Comparison of ENCODE assay signal across 8 cellular contexts in genomic region chr14:100547633-100548294, GRCh38. TPM values are rescaled to one million over a fixed set of nuclear protein-coding genes. Genes with fewer than 3 reads are reported as not detected.
A peak's percentile ranks its signal among the peaks of the same experiment; 100 is the strongest.
DNase-seq lines count a peak whose midpoint lies in the region; ATAC-seq and TF ChIP-seq lines count a peak whose summit lies in the region.

No MANE protein-coding gene starts in this region.

- TF ChIP-seq CTCF in HL-60 (IDR thresholded peaks at IDR 0.05; ENCODE audit: insufficient read depth, low read length) (no peak), choroid plexus epithelial cell (conservative IDR thresholded peaks at IDR 0.05; ENCODE audit: low read depth, low read length) (no peak), osteoblast (IDR thresholded peaks at IDR 0.05; ENCODE audit: extremely low read depth, low read depth, low read length) (no peak)

- H4K20me1 ChIP-seq in osteoblast (ENCODE audit: insufficient read depth, low read length): no peaks in the 10 kb centered on the region

- peak; percentile 73 for DNase-seq in A172 (ENCODE audit: low spot score)
- DNase-seq in HL-60 (ENCODE audit: low read depth in 1 of 2, low spot score in 1 of 2): peak; percentile 92
- peak; percentile 29 to 53 for DNase-seq in SJCRH30
- DNase-seq in choroid plexus epithelial cell (ENCODE audit: low read depth): peak; percentile 71
- peak; percentile 97 for DNase-seq in osteoblast (ENCODE audit: insufficient read length, low spot score, missing footprints)

- H3K4me3 ChIP-seq in HL-60 (replicated peaks; ENCODE audit: insufficient read depth, low read length): peak overlapping the region; percentile 12
- no peak overlapping the region for H3K4me3 ChIP-seq in SJCRH30
- no peak overlapping the region for H3K4me3 ChIP-seq in choroid plexus epithelial cell (ENCODE audit: low read depth, low read length)
- H3K4me3 ChIP-seq in osteoblast (ENCODE audit: insufficient read depth, low read length): no peak overlapping the region

- H3K27me3 ChIP-seq in HL-60 (ENCODE audit: insufficient read depth, poor library complexity, severe bottlenecking): no peaks in the 10 kb centered on the region
- peaks cover 11% of the 10 kb centered on the region; the same call in 1 of the 2 replicates for H3K27me3 ChIP-seq in SJCRH30
- no peaks in the 10 kb centered on the region for H3K27me3 ChIP-seq in osteoblast (ENCODE audit: insufficient read depth, low read length)

- H3K79me2 ChIP-seq in osteoblast (ENCODE audit: insufficient read depth, low read length): no peaks in the 10 kb centered on the region

- H3K4me1 ChIP-seq in SJCRH30 (no peaks in the 10 kb centered on the region), osteoblast (ENCODE audit: insufficient read depth, low read length) (peaks cover 3% of the 10 kb centered on the region)

- no peak for ATAC-seq in HG03354 (IDR thresholded peaks at IDR 0.05; ENCODE audit: poor library complexity, severe bottlenecking, unreplicated experiment)
- ATAC-seq in GM21526 (IDR thresholded peaks at IDR 0.05; ENCODE audit: low FRiP score, unreplicated experiment): no peak
- ATAC-seq in HG03095 (IDR thresholded peaks at IDR 0.05; ENCODE audit: unreplicated experiment): no peak

- H3K36me3 ChIP-seq in SJCRH30 (no peaks in the 10 kb centered on the region), osteoblast (ENCODE audit: insufficient read depth, low read length) (no peaks in the 10 kb centered on the region)

- peak overlapping the region; percentile 78 for H3K27ac ChIP-seq in HL-60 (replicated peaks)
- H3K27ac ChIP-seq in SJCRH30: no peak overlapping the region
- H3K27ac ChIP-seq in osteoblast (ENCODE audit: low read depth, low read length): no peak overlapping the region

- H3K4me2 ChIP-seq in osteoblast (ENCODE audit: insufficient read depth, low read length): peak overlapping the region; percentile 7

- H3K9me3 ChIP-seq in SJCRH30 (replicated peaks) (no peaks in the 10 kb centered on the region), osteoblast (ENCODE audit: low read depth, low read length) (no peaks in the 10 kb centered on the region)

- no peak overlapping the region for H2AFZ ChIP-seq in osteoblast (ENCODE audit: low read length)

RNA-seq across cellular contexts. Expression of gene BEGAIN, which starts 39.5 kb away (rescaled TPM):
- total RNA-seq in A172 (2014; rRNA removed; shearing (Covaris generic)): 1.3 and 1.5 TPM in 2 replicates
- total RNA-seq in SJCRH30 (2014; rRNA removed; shearing (Covaris generic)): 0.85 and 0.89 TPM in 2 replicates
- 1.1 TPM in 1 of 2 replicates, not detected in the other for total RNA-seq in osteoblast

Comparison
In these comparisons a context has a peak if more than half of its experiments do, and no peak if none do; other contexts are left out.
1. DNase-seq: peak in every context shown above with its lines; median percentile 97 in osteoblast; 92 in HL-60; 73 in A172; 71 in choroid plexus epithelial cell; 41 in SJCRH30.